1 cellular context compared by ENCODE assay signal in genomic region chr19:10998045-10998533, GRCh38.
TF ChIP-seq lines count a peak whose summit lies in the region.

No MANE protein-coding gene starts in this region.

TF ChIP-seq in HepG2, 621 proteins besides CTCF, POLR2A, EP300 and RAD21 (continued from another document and continues in another):
- TF ChIP-seq ZBTB39 (CRISPR knock-in tag; IDR thresholded peaks at IDR 0.05) = no peak
- TF ChIP-seq SRSF9 (IDR thresholded peaks at IDR 0.05; ENCODE audit: borderline replicate concordance, insufficient read depth, low read depth, low read length, poor library complexity, severe bottlenecking) = no peak
- TF ChIP-seq CEBPZ (IDR thresholded peaks at IDR 0.05; ENCODE audit: low read length) = no peak
- no peak for TF ChIP-seq ZKSCAN1 (IDR thresholded peaks at IDR 0.05; ENCODE audit: low read length)
- no peak for TF ChIP-seq FOXJ3 (CRISPR knock-in tag; IDR thresholded peaks at IDR 0.05; ENCODE audit: borderline replicate concordance)
- TF ChIP-seq AKNA (CRISPR knock-in tag; IDR thresholded peaks at IDR 0.05; ENCODE audit: borderline replicate concordance) = no peak
- TF ChIP-seq AGO1 (IDR thresholded peaks at IDR 0.05; ENCODE audit: low read depth, low read length, poor library complexity, severe bottlenecking) = no peak
- no peak for TF ChIP-seq ZNF350 (CRISPR knock-in tag; IDR thresholded peaks at IDR 0.05; ENCODE audit: borderline replicate concordance, low read depth)
- no peak for TF ChIP-seq ZNF468 (CRISPR knock-in tag; IDR thresholded peaks at IDR 0.05)
- no peak for TF ChIP-seq ZNF574 (CRISPR knock-in tag; IDR thresholded peaks at IDR 0.05)
- TF ChIP-seq ZBTB20 (CRISPR knock-in tag; IDR thresholded peaks at IDR 0.05; ENCODE audit: borderline replicate concordance, low read depth) = no peak
- TF ChIP-seq STAG1 (CRISPR knock-in tag; IDR thresholded peaks at IDR 0.05) = no peak
- TF ChIP-seq FIP1L1 (IDR thresholded peaks at IDR 0.05; ENCODE audit: borderline replicate concordance, insufficient read depth, low read depth, low read length) = no peak
- no peak for TF ChIP-seq USF2 (IDR thresholded peaks at IDR 0.05; ENCODE audit: low read depth, low read length)
- TF ChIP-seq USF2 (CRISPR knock-in tag; IDR thresholded peaks at IDR 0.05; ENCODE audit: borderline replicate concordance) = no peak
- no peak for TF ChIP-seq SALL2 (CRISPR knock-in tag; IDR thresholded peaks at IDR 0.05)
- no peak for TF ChIP-seq PREB (CRISPR knock-in tag; IDR thresholded peaks at IDR 0.05)
- peak; percentile 21; the same call in 1 of the 2 replicates for TF ChIP-seq FOXK1 (CRISPR knock-in tag; IDR thresholded peaks at IDR 0.05; ENCODE audit: borderline replicate concordance, low read depth)
- TF ChIP-seq SNAPC2 (CRISPR knock-in tag; IDR thresholded peaks at IDR 0.05) = no peak
- no peak for TF ChIP-seq KLF15 (CRISPR knock-in tag; IDR thresholded peaks at IDR 0.05; ENCODE audit: borderline replicate concordance)
- no peak for TF ChIP-seq ZNF609 (CRISPR knock-in tag; IDR thresholded peaks at IDR 0.05; ENCODE audit: borderline replicate concordance)
- TF ChIP-seq ZNF263 (CRISPR knock-in tag; IDR thresholded peaks at IDR 0.05) = no peak
- no peak for TF ChIP-seq SP2 (CRISPR knock-in tag; IDR thresholded peaks at IDR 0.05)
- no peak for TF ChIP-seq POLR2AphosphoS2 (IDR thresholded peaks at IDR 0.05; ENCODE audit: low read depth, low read length)
- no peak for TF ChIP-seq NFRKB (IDR thresholded peaks at IDR 0.05)
- TF ChIP-seq ZSCAN21 (CRISPR knock-in tag; IDR thresholded peaks at IDR 0.05; ENCODE audit: borderline replicate concordance) = no peak
- TF ChIP-seq KDM6A (CRISPR knock-in tag; IDR thresholded peaks at IDR 0.05; ENCODE audit: low read depth) = peak; percentile 39; the same call in 1 of the 2 replicates
- no peak for TF ChIP-seq U2AF2 (IDR thresholded peaks at IDR 0.05; ENCODE audit: low read depth, low read length)
- TF ChIP-seq ZMYM4 (CRISPR knock-in tag; IDR thresholded peaks at IDR 0.05) = peak; percentile 57
- no peak for TF ChIP-seq ZFP37 (CRISPR knock-in tag; IDR thresholded peaks at IDR 0.05; ENCODE audit: borderline replicate concordance)
- TF ChIP-seq ARNT (IDR thresholded peaks at IDR 0.05) = no peak
- no peak for TF ChIP-seq ZNF550 (CRISPR knock-in tag; IDR thresholded peaks at IDR 0.05; ENCODE audit: borderline replicate concordance)
- no peak for TF ChIP-seq KLF12 (CRISPR knock-in tag; IDR thresholded peaks at IDR 0.05; ENCODE audit: borderline replicate concordance)
- no peak for TF ChIP-seq ZNF629 (CRISPR knock-in tag; conservative IDR thresholded peaks at IDR 0.05)
- no peak for TF ChIP-seq RELA (CRISPR knock-in tag; IDR thresholded peaks at IDR 0.05)
- no peak for TF ChIP-seq ZNF34 (CRISPR knock-in tag; IDR thresholded peaks at IDR 0.05; ENCODE audit: borderline replicate concordance)
- no peak for TF ChIP-seq SRSF1 (optimal IDR thresholded peaks at IDR 0.05; ENCODE audit: low read depth, low read length)
- TF ChIP-seq HCFC1 (IDR thresholded peaks at IDR 0.05; ENCODE audit: low read depth, low read length) = no peak
